Comparison of ENCODE assay signal across 13 cellular contexts in the genomic region with DNA sequence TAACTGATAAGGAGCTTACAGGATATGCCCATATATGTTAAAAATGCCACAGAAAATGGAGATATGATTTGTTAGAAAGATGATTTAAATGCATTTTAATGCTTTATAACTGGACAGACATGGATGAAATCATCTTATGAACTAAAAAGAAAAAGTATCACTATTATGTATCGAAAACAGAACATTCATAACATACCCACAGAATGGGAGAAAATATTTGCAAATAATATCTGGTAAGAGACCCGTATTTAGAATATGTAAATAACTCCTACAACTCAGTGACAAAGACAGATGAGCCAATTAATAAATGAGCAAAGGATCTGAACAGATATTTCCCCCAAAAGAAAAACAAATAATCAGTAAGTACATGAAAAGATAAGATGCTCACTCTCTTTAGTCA.
"Had no signal": no experiment of that assay in that cellular context is flagged by ENCODE, and none has a peak within 500 bp of the region (broad histone marks: within the 10 kb centered on the region; RNA-seq: fewer than 3 reads in every experiment).

No MANE protein-coding gene starts in this region.

- H3K27me3 ChIP-seq: foreskin keratinocyte, pancreas had no signal

- H3K27me3 Mint-ChIP-seq: activated naive CD8-positive, alpha-beta T cell treated with anti-CD3 and anti-CD28 coated beads, Interleukin-2, amount 10 ng/mL, durations not matched to agents 7 days and 5 days; dendritic cell treated with granulocyte-macrophage colony-stimulating factor and Interleukin-4, amounts not matched to agents 40 ng/mL and 50 ng/mL, for 4 days had no signal

- H3K36me3 ChIP-seq: pancreas had no signal

- H3K4me3 Mint-ChIP-seq: activated naive CD8-positive, alpha-beta T cell treated with anti-CD3 and anti-CD28 coated beads, Interleukin-2, amount 10 ng/mL, durations not matched to agents 7 days and 5 days; dendritic cell treated with granulocyte-macrophage colony-stimulating factor and Interleukin-4, amounts not matched to agents 40 ng/mL and 50 ng/mL, for 4 days had no signal

- H3K9me3 ChIP-seq: pancreas had no signal

- H3K4me3 ChIP-seq: lung, pancreas had no signal

- ATAC-seq: foreskin keratinocyte, left cardiac atrium, pancreas, sciatic nerve had no signal

- H3K27ac Mint-ChIP-seq: activated naive CD8-positive, alpha-beta T cell treated with anti-CD3 and anti-CD28 coated beads, Interleukin-2, amount 10 ng/mL, durations not matched to agents 7 days and 5 days had no signal

- H3K27ac ChIP-seq: foreskin keratinocyte, pancreas had no signal

- DNase-seq: activated effector memory CD4-positive, alpha-beta T cell treated with Interleukin-2 at 50 U/mL for 16 hours; activated naive CD8-positive, alpha-beta T cell treated with anti-CD3 and anti-CD28 coated beads, Interleukin-2, amount 10 ng/mL, durations not matched to agents 7 days and 5 days; anterior cingulate cortex; cerebellar nuclear complex; effector memory CD4-positive, alpha-beta T cell; foreskin keratinocyte; glutamatergic neuron; left cardiac atrium; midbrain; pancreas had no signal
